In the genomic region with DNA sequence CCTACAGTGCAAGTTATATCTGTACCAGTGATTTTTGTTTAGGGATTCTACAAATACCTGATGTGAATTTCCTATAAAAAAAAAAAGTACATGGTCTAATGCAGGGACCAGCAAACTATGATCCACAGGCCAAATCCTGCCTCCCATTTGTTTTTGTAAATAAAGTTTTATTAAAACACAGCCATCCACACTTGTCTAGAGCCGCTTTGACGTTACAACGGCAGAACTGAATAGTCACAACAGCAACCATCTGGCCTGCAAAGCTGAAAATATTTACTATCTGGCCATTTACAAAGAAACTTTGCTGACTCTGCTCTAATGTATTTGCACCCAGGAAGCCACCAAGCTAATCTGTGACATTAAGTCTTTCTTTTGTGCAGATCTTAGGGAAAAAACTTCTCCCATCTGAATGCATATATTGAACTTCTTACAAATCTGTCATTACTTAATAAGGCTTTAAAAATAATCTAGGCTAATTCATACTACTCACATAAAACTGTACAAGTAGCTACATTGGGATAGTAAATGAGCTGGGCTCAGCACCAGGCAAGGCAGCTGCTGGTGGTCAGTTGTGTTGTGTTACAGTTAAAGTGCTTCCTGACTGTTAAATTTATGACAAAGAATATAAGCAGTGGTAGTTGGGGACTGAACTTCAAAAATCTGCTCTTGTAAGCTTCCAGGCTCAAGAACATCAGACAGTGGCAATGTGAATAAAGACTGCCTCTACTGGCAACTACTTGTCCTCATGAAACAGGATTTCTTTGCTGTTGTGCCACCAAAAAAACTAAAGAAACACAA, we compare ENCODE assay signal across 33 cellular contexts.
DNase-seq lines count a peak whose midpoint lies in the region; ATAC-seq, FAIRE-seq and TF ChIP-seq lines count a peak whose summit lies in the region.
"Had no signal": no experiment of that assay in that cellular context is flagged by ENCODE, and none has a peak within 500 bp of the region (broad histone marks: within the 10 kb centered on the region; RNA-seq: fewer than 3 reads in every experiment).

No MANE protein-coding gene starts in this region.

- H3K9me3 ChIP-seq in A549 (no peaks in the 10 kb centered on the region), WERI-Rb-1 (ENCODE audit: severe bottlenecking) (no peaks in the 10 kb centered on the region)
- H3K9me3 ChIP-seq: HAP-1, heart right ventricle, lower lobe of right lung, mucosa of descending colon had no signal

- WGBS in A549 (ENCODE audit: missing lambda C conversion rate), result 93% methylated on average over 3 of the region's 3 CpGs

- POLR2A ChIA-PET in A549 (lab: Yijun Ruan, JAX), result no interaction called here

- TF ChIP-seq POLR2A in A549 (IDR thresholded peaks at IDR 0.05; ENCODE audit: low read length), result no peak

- DNase-seq in A549 (ENCODE audit: low read depth in 1 of 2, low spot score in 1 of 2) (no peak), GM18507 (ENCODE audit: extremely low spot score, insufficient read length, low read depth) (no peak), WERI-Rb-1 (no peak), left kidney (ENCODE audit: low read depth, low spot score) (peak; percentile 79), D721Med (ENCODE audit: insufficient read length, low spot score) (no peak), GM03348 (ENCODE audit: low spot score) (no peak)
- DNase-seq in activated CD4-positive, alpha-beta T cell treated with anti-CD3 and anti-CD28 coated beads for 4 hours, result no peak
- DNase-seq: activated CD8-positive, alpha-beta memory T cell treated with anti-CD3 and anti-CD28 coated beads for 24 hours; activated gamma-delta T cell; activated naive CD8-positive, alpha-beta T cell treated with anti-CD3 and anti-CD28 coated beads, Interleukin-2, amount 50 U/mL, for 24 hours; activated T-cell treated with anti-CD3 and anti-CD28 coated beads, Interleukin-2, amount 50 U/mL, for 1 hour; C1 segment of cervical spinal cord; cerebellar nuclear complex; DMS79 treated with DMSO at 0.1 percent for 48 hours; erythroblast; foreskin keratinocyte; GF-D8; heart right ventricle; kidney glomerular epithelial cell; lower lobe of right lung; mucosa of descending colon; NCI-H1436 treated with DMSO at 0.1 percent for 48 hours; NCI-H2171; NCI-H510A treated with DMSO at 0.1 percent for 48 hours; nephron progenitor cell; right cardiac atrium; RPMI8226; stimulated activated CD4-positive, alpha-beta T cell treated with anti-CD3 and anti-CD28 coated beads, Interleukin-4, amount 100 ng/mL, for 4 hours; substantia nigra had no signal

- FAIRE-seq in A549 (lab: Jason Lieb, UNC) (no peak), GM18507 (lab: Jason Lieb, UNC) (peak; percentile 9), D721Med (lab: Jason Lieb, UNC) (no peak)

- CTCF ChIA-PET in A549 (lab: Yijun Ruan, JAX), result interaction anchor here (0.6 to 2.5 kb wide), 7 partner anchors 9 to 1994 kb away, joined by 3 to 7 read pairs (median 4); no protein-coding TSS in a partner anchor

- H3K27me3 ChIP-seq in WERI-Rb-1 (ENCODE audit: insufficient read depth, low read depth, severe bottlenecking), result no peaks in the 10 kb centered on the region
- H3K27me3 ChIP-seq: foreskin keratinocyte, heart right ventricle had no signal

- no peak for TF ChIP-seq EP300 in A549 (IDR thresholded peaks at IDR 0.05)

- ATAC-seq in A549, result no peak
- no peak for ATAC-seq in GM18870 (IDR thresholded peaks at IDR 0.05; ENCODE audit: unreplicated experiment)
- ATAC-seq: activated naive CD8-positive, alpha-beta T cell treated with anti-CD3 and anti-CD28 coated beads, Interleukin-2, amount 50 U/mL, for 24 hours; foreskin keratinocyte; heart right ventricle; lower lobe of right lung; mucosa of descending colon; right cardiac atrium; stimulated activated memory B cell treated with anti-CD40 and anti-IgM and Interleukin-4, amounts not matched to agents 10 μg/mL and 1 μg/mL and 100 μg/mL, for 72 hours had no signal

- TF ChIP-seq RAD21 in A549 (conservative IDR thresholded peaks at IDR 0.05 in 1 of 2, IDR thresholded peaks at IDR 0.05 in 1 of 2), result no peak

- no peak overlapping the region for H3K27ac ChIP-seq in A549
- H3K27ac ChIP-seq in WERI-Rb-1, result no peak overlapping the region
- H3K27ac ChIP-seq: foreskin keratinocyte, heart right ventricle, lower lobe of right lung, parathyroid adenoma had no signal

- no peak for TF ChIP-seq CTCF in A549 (IDR thresholded peaks at IDR 0.05)
- peak; percentile 28; the same call in 1 of the 2 replicates for TF ChIP-seq CTCF in WERI-Rb-1 (IDR thresholded peaks at IDR 0.05; ENCODE audit: low read depth, low read length)
- TF ChIP-seq CTCF in D721Med (IDR thresholded peaks at IDR 0.05; ENCODE audit: insufficient read depth, missing control alignments), result no peak

- H3K36me3 ChIP-seq in WERI-Rb-1, result peaks cover 43% of the 10 kb centered on the region

- no peaks in the 10 kb centered on the region for H3K4me1 ChIP-seq in A549
- H3K4me1 ChIP-seq: foreskin keratinocyte, parathyroid adenoma had no signal

- no peak overlapping the region for H3K4me3 ChIP-seq in A549
- H3K4me3 ChIP-seq in WERI-Rb-1 (ENCODE audit: low read depth, low read length), result no peak overlapping the region
- H3K4me3 ChIP-seq: HAP-1, heart right ventricle, lower lobe of right lung, mucosa of descending colon had no signal

- H3K4me2 ChIP-seq in A549, result no peak overlapping the region

TF ChIP-seq in A549, 52 proteins besides CTCF, POLR2A, EP300 and RAD21:
- TF ChIP-seq MAFK (IDR thresholded peaks at IDR 0.05; ENCODE audit: partially characterized antibody), result peak; percentile 40
- no peak for TF ChIP-seq HOXA7 (CRISPR knock-in tag; IDR thresholded peaks at IDR 0.05)
